ENCODE assay signal across 19 cellular contexts in the genomic region with DNA sequence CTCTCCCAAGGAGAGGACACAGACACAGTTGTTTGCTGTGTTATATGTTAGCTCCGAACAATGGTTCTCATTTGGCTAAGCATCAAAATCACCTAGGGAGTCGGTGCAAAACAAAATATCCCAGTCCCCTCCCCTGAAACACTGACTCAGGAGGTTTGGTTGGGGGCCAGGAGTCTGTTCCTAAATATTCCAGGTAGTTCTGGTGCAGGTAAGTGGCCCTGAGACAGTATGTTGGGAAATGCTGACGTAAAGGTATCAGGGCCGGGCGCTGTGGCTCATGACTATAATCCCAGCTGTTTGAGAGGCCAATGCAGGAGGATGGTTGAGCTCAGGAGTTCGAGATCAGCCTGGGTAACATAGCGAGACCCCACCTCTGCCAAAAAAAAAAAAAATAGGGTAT. TPM values are rescaled to one million over a fixed set of nuclear protein-coding genes. Genes with fewer than 3 reads are reported as not detected.
DNase-seq lines count a peak whose midpoint lies in the region; ATAC-seq and TF ChIP-seq lines count a peak whose summit lies in the region.
"Had no signal": no experiment of that assay in that cellular context is flagged by ENCODE, and none has a peak within 500 bp of the region (broad histone marks: within the 10 kb centered on the region; RNA-seq: fewer than 3 reads in every experiment).

No MANE protein-coding gene starts in this region.

- H3K27me3 ChIP-seq in RWPE2 (ENCODE audit: insufficient read depth, poor library complexity, severe bottlenecking) (no peaks in the 10 kb centered on the region), dorsolateral prefrontal cortex (no peaks in the 10 kb centered on the region), right atrium auricular region (no peaks in the 10 kb centered on the region)
- H3K27me3 ChIP-seq: BE2C, SJCRH30 had no signal

- H3K9me3 ChIP-seq in RWPE2 (ENCODE audit: severe bottlenecking) = no peaks in the 10 kb centered on the region
- H3K9me3 ChIP-seq in right atrium auricular region = no peaks in the 10 kb centered on the region
- H3K9me3 ChIP-seq: BE2C, SJCRH30 had no signal

- H3K4me3 ChIP-seq in RWPE2 (ENCODE audit: severe bottlenecking) = no peak overlapping the region
- no peak overlapping the region for H3K4me3 ChIP-seq in skin epidermis
- no peak overlapping the region for H3K4me3 ChIP-seq in dorsolateral prefrontal cortex
- no peak overlapping the region for H3K4me3 ChIP-seq in right atrium auricular region
- H3K4me3 ChIP-seq: GM12878, SJCRH30 had no signal

- H3K36me3 ChIP-seq in RWPE2 (ENCODE audit: low read depth) = peaks cover 26% of the 10 kb centered on the region
- H3K36me3 ChIP-seq in right atrium auricular region = peaks cover 11% of the 10 kb centered on the region
- H3K36me3 ChIP-seq: SJCRH30 had no signal

- DNase-seq in activated CD4-positive, alpha-beta T cell treated with anti-CD3 and anti-CD28 coated beads, Interleukin-2, amount 10 ng/mL, durations not matched to agents 24 days and 14 days = peak; percentile 56
- DNase-seq in activated CD4-positive, alpha-beta T cell treated with anti-CD3 and anti-CD28 coated beads for 36 hours = no peak
- DNase-seq in RWPE2 (ENCODE audit: low spot score) (no peak), dorsolateral prefrontal cortex (no peak), AG08395 (ENCODE audit: low spot score) (no peak), right atrium auricular region (ENCODE audit: low spot score) (no peak)
- DNase-seq: 8988T; BE2C; CD4-positive, CD25-positive, alpha-beta regulatory T cell; KG1; NCI-H1417 treated with DMSO at 0.1 percent for 48 hours; NCI-H187 treated with DMSO at 0.1 percent for 48 hours; NCI-H2227 treated with DMSO at 0.1 percent for 48 hours; NCI-H524; NCI-H82; SJCRH30 had no signal

- H3K27me3 Mint-ChIP-seq in activated CD4-positive, alpha-beta T cell treated with anti-CD3 and anti-CD28 coated beads, Interleukin-2, amount 10 ng/mL, durations not matched to agents 24 days and 14 days = peaks cover 3% of the 10 kb centered on the region
- H3K27me3 Mint-ChIP-seq in activated CD4-positive, alpha-beta T cell treated with anti-CD3 and anti-CD28 coated beads for 36 hours = peaks cover 2% of the 10 kb centered on the region

- no peak overlapping the region for H3K4me3 Mint-ChIP-seq in activated CD4-positive, alpha-beta T cell treated with anti-CD3 and anti-CD28 coated beads, Interleukin-2, amount 10 ng/mL, durations not matched to agents 24 days and 14 days
- H3K4me3 Mint-ChIP-seq in activated CD4-positive, alpha-beta T cell treated with anti-CD3 and anti-CD28 coated beads for 36 hours = no peak overlapping the region

- H3K9me3 Mint-ChIP-seq in activated CD4-positive, alpha-beta T cell treated with anti-CD3 and anti-CD28 coated beads, Interleukin-2, amount 10 ng/mL, durations not matched to agents 24 days and 14 days = no peaks in the 10 kb centered on the region
- no peaks in the 10 kb centered on the region for H3K9me3 Mint-ChIP-seq in activated CD4-positive, alpha-beta T cell treated with anti-CD3 and anti-CD28 coated beads for 36 hours (ENCODE audit: low read depth)

- CTCF ChIA-PET in activated CD4-positive, alpha-beta T cell treated with anti-CD3 and anti-CD28 coated beads for 36 hours (lab: Charles Lee) = interaction anchor here (0.6 to 1.5 kb wide), 5 partner anchors 11 to 413 kb away, joined by 3 to 7 read pairs (median 3); partner anchors contain the start of gene PEX11G

- no peak for ATAC-seq in activated CD4-positive, alpha-beta T cell treated with anti-CD3 and anti-CD28 coated beads for 36 hours
- ATAC-seq in RWPE2 (ENCODE audit: low read depth) = no peak
- peak; percentile 17 for ATAC-seq in esophagus mucosa
- ATAC-seq: GM12878 had no signal

- POLR2A ChIA-PET in activated CD4-positive, alpha-beta T cell treated with anti-CD3 and anti-CD28 coated beads for 36 hours (lab: Charles Lee) = interaction anchor here (1.5 kb wide), 1 partner anchor 43 kb away, joined by 4 read pairs; the partner anchor contains the start of gene TIMM44

- peaks cover 23% of the 10 kb centered on the region for H3K4me1 Mint-ChIP-seq in activated CD4-positive, alpha-beta T cell treated with anti-CD3 and anti-CD28 coated beads, Interleukin-2, amount 10 ng/mL, durations not matched to agents 24 days and 14 days
- H3K4me1 Mint-ChIP-seq in activated CD4-positive, alpha-beta T cell treated with anti-CD3 and anti-CD28 coated beads for 36 hours = peaks cover 22% of the 10 kb centered on the region

- peaks cover 14% of the 10 kb centered on the region for H3K36me3 Mint-ChIP-seq in activated CD4-positive, alpha-beta T cell treated with anti-CD3 and anti-CD28 coated beads, Interleukin-2, amount 10 ng/mL, durations not matched to agents 24 days and 14 days (ENCODE audit: low read depth)
- H3K36me3 Mint-ChIP-seq in activated CD4-positive, alpha-beta T cell treated with anti-CD3 and anti-CD28 coated beads for 36 hours (ENCODE audit: low read depth) = peaks cover 15% of the 10 kb centered on the region

- peaks cover 13% of the 10 kb centered on the region for H3K4me1 ChIP-seq in RWPE2 (ENCODE audit: insufficient read depth, poor library complexity, severe bottlenecking)
- peaks cover 0 to 30% of the 10 kb centered on the region in 2 donors for H3K4me1 ChIP-seq in right atrium auricular region
- H3K4me1 ChIP-seq: BE2C, SJCRH30 had no signal

- intact Hi-C loops in activated CD4-positive, alpha-beta T cell treated with anti-CD3 and anti-CD28 coated beads, Interleukin-2, amount 10 ng/mL, durations not matched to agents 24 days and 14 days (cut with micrococcal nuclease) = no loop called here
- intact Hi-C loops in activated CD4-positive, alpha-beta T cell treated with anti-CD3 and anti-CD28 coated beads for 36 hours (cut with DNase I, micrococcal nuclease) = loop anchor here in 1 of 2 experiments (5.0 kb wide), 1 partner anchor 931 kb away; the partner anchor contains the start of genes MBD3L1 and ZNF558
- intact Hi-C loops in dorsolateral prefrontal cortex (cut with DNase I) = loop anchor here in 1 of 2 donors (5.0 to 10.0 kb wide), 2 partner anchors 49 to 217 kb away; partner anchors contain the start of gene TRAPPC5

- no peak for TF ChIP-seq CTCF in RWPE2 (IDR thresholded peaks at IDR 0.05; ENCODE audit: poor library complexity, severe bottlenecking)
- no peak for TF ChIP-seq CTCF in dorsolateral prefrontal cortex (IDR thresholded peaks at IDR 0.05 in 54 of 56, conservative IDR thresholded peaks at IDR 0.05 in 2 of 56; ENCODE audit: low read depth in 1 of 56, partially characterized antibody in 56 of 56)
- TF ChIP-seq CTCF in right atrium auricular region (IDR thresholded peaks at IDR 0.05) = no peak

- no peak overlapping the region for H3K27ac Mint-ChIP-seq in activated CD4-positive, alpha-beta T cell treated with anti-CD3 and anti-CD28 coated beads, Interleukin-2, amount 10 ng/mL, durations not matched to agents 24 days and 14 days
- H3K27ac Mint-ChIP-seq in activated CD4-positive, alpha-beta T cell treated with anti-CD3 and anti-CD28 coated beads for 36 hours = no peak overlapping the region

- peak overlapping the region; percentile 67 for H3K27ac ChIP-seq in RWPE2 (ENCODE audit: poor library complexity, severe bottlenecking)
- H3K27ac ChIP-seq in skin epidermis = peak overlapping the region in 19 of 21 experiments; percentile 31 to 95 (median 87)
- no peak overlapping the region for H3K27ac ChIP-seq in dorsolateral prefrontal cortex
- no peak overlapping the region for H3K27ac ChIP-seq in right atrium auricular region
- H3K27ac ChIP-seq: SJCRH30 had no signal

RNA-seq across cellular contexts. Expression of gene MAP2K7, which starts 2.3 kb away (rescaled TPM):
- 46.7 and 47.6 TPM in 2 replicates for total RNA-seq in activated CD4-positive, alpha-beta T cell treated with anti-CD3 and anti-CD28 coated beads, Interleukin-2, amount 10 ng/mL, durations not matched to agents 24 days and 14 days
- total RNA-seq in activated CD4-positive, alpha-beta T cell treated with anti-CD3 and anti-CD28 coated beads for 36 hours = 10 to 100 TPM; 32.2 to 33.7 TPM
- total RNA-seq in esophagus mucosa (15.4 TPM), dorsolateral prefrontal cortex (10 to 100 TPM; 28.0 to 51.9 (median 39.4) TPM), right atrium auricular region (10 to 100 TPM; 12.0 to 14.4 TPM)

RNA-seq across cellular contexts. Expression of gene LRRC8E, which starts 13.0 kb away (rescaled TPM):
- total RNA-seq in activated CD4-positive, alpha-beta T cell treated with anti-CD3 and anti-CD28 coated beads, Interleukin-2, amount 10 ng/mL, durations not matched to agents 24 days and 14 days = not detected in 2 replicates
- total RNA-seq in activated CD4-positive, alpha-beta T cell treated with anti-CD3 and anti-CD28 coated beads for 36 hours = not detected
- total RNA-seq in esophagus mucosa (11.6 TPM), dorsolateral prefrontal cortex (under 1 TPM in 4 of 120 experiments, not detected in 116; 0.15 to 0.20 (median 0.18) TPM), right atrium auricular region (1 to 10 TPM; 1.5 to 2.1 TPM)
- total RNA-seq: CD4-positive, CD25-positive, alpha-beta regulatory T cell; GM12878 had no signal

RNA-seq across cellular contexts. Expression of gene TGFBR3L, which starts 13.3 kb away (rescaled TPM):
- total RNA-seq in activated CD4-positive, alpha-beta T cell treated with anti-CD3 and anti-CD28 coated beads, Interleukin-2, amount 10 ng/mL, durations not matched to agents 24 days and 14 days = 5.3 and 8.5 TPM in 2 replicates
- 1 to 10 TPM; 2.6 to 3.2 TPM for total RNA-seq in activated CD4-positive, alpha-beta T cell treated with anti-CD3 and anti-CD28 coated beads for 36 hours
- total RNA-seq in esophagus mucosa = 0.72 TPM
- total RNA-seq in dorsolateral prefrontal cortex = 10 to 100 TPM in 119 of 120 experiments, 1 to 10 TPM in 1; 9.8 to 66.3 (median 34.6) TPM
- total RNA-seq in right atrium auricular region = 10 to 100 TPM; 22.1 to 26.7 TPM
- total RNA-seq: SJCRH30 had no signal

RNA-seq across cellular contexts. Expression of gene SNAPC2, which starts 18.8 kb away (rescaled TPM):
- total RNA-seq in activated CD4-positive, alpha-beta T cell treated with anti-CD3 and anti-CD28 coated beads, Interleukin-2, amount 10 ng/mL, durations not matched to agents 24 days and 14 days = 21.8 and 23.2 TPM in 2 replicates
- total RNA-seq in activated CD4-positive, alpha-beta T cell treated with anti-CD3 and anti-CD28 coated beads for 36 hours = 10 to 100 TPM; 14.6 to 16.2 TPM
- total RNA-seq in esophagus mucosa (7.9 TPM), dorsolateral prefrontal cortex (10 to 100 TPM; 11.3 to 27.9 (median 16.9) TPM), right atrium auricular region (10 to 100 TPM; 14.1 to 16.5 TPM)

RNA-seq across cellular contexts. Expression of gene CTXN1, which starts 24.6 kb away (rescaled TPM):
- 1.8 and 2.0 TPM in 2 replicates for total RNA-seq in activated CD4-positive, alpha-beta T cell treated with anti-CD3 and anti-CD28 coated beads, Interleukin-2, amount 10 ng/mL, durations not matched to agents 24 days and 14 days
- total RNA-seq in activated CD4-positive, alpha-beta T cell treated with anti-CD3 and anti-CD28 coated beads for 36 hours = under 1 TPM; 0.47 to 0.82 TPM
- not detected for total RNA-seq in esophagus mucosa
- total RNA-seq in dorsolateral prefrontal cortex = 100 to 1,000 TPM in 78 of 120 experiments, 10 to 100 TPM in 42; 38.0 to 212 (median 112) TPM
- 1 to 10 TPM; 1.7 to 4.2 TPM for total RNA-seq in right atrium auricular region
- total RNA-seq: CD4-positive, CD25-positive, alpha-beta regulatory T cell had no signal

Comparison
In these comparisons a context has a peak if more than half of its experiments do, and no peak if none do; other contexts are left out.
1. H3K27ac ChIP-seq: peak in RWPE2 (single experiment) and skin epidermis (19 of 21); none in dorsolateral prefrontal cortex (0 of 59) and right atrium auricular region (0 of 2).